10 cellular contexts compared by ENCODE assay signal in the genomic region with DNA sequence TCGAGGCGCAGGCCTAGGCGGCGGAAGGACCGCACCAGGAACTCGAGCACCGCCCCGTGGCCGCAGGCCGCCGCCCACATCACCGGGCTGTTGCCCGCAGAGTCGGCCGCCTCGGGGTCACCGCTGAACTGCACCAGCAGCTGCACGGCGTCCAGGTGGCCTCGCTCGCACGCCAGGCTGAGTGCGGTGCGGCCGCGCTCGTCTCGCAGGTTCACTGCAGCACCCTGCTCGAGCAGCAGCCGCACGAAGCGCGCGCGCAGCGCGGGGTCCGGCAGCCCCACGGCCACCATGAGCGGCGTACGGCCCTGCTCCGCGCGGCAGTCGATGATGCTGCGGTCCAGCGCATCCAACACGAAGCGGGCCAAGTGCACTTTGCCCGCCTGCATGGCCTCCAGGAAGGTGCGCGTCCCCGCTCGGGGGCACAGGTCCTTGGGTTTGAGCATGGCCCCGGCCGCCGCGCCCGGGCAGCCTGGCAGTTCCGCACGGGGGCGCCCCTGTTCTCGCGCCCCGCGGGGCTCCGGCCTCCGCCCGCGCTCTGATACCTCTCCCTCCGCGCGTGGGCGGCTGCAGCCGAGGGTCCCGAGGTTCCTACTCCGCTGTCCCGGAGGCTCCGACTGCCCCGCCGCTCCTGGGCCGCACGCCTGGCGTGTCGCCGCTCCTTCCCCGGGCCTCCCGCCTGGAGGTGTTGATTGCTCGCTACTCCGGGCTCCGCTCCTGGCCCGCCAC. TPM values are rescaled to one million over a fixed set of nuclear protein-coding genes. Genes with fewer than 3 reads are reported as not detected.
DNase-seq lines count a peak whose midpoint lies in the region; ATAC-seq, FAIRE-seq and TF ChIP-seq lines count a peak whose summit lies in the region.
"Had no signal": no experiment of that assay in that cellular context is flagged by ENCODE, and none has a peak within 500 bp of the region (broad histone marks: within the 10 kb centered on the region; RNA-seq: fewer than 3 reads in every experiment).

No MANE protein-coding gene starts in this region.

- H2BK20ac ChIP-seq in H1 (ENCODE audit: low read length), result no peak overlapping the region; the same call in 1 of the 2 replicates

- POLR2A ChIA-PET in H1 (lab: Charles Lee; ENCODE audit: partially characterized antibody), result interaction anchor here (1.4 to 3.5 kb wide), 5 partner anchors 9 to 26 kb away, joined by 3 to 16 read pairs (median 7); a partner anchor contains a TSS

- H4K8ac ChIP-seq in H1 (ENCODE audit: extremely low read depth, insufficient read depth, low read length), result peak overlapping the region; percentile 58; the same call in 1 of the 2 replicates

- no peak overlapping the region for H3K56ac ChIP-seq in H1 (replicated peaks; ENCODE audit: insufficient read length, low read depth, low read length)

- 3% methylated on average over 57 of the region's 93 CpGs; no CpG with 5 or more reads in 1 of the 2 experiments for WGBS in H1 (ENCODE audit: extremely low coverage in 1 of 2, insufficient coverage in 1 of 2, insufficient read length in 1 of 2, insufficient replicate concordance in 2 of 2, low coverage in 1 of 2, low lambda C conversion rate in 2 of 2, missing lambda C conversion rate in 1 of 2), 2 experiments
- WGBS in transverse colon (ENCODE audit: low coverage in 1 of 2), 2 donors, result 2% methylated on average over 37 of the region's 93 CpGs; no CpG with 5 or more reads in 1 of the 2 donors

- H3K4me3 ChIP-seq in H1 (ENCODE audit: extremely low read depth in 1 of 4, insufficient read depth in 2 of 4, low read depth in 3 of 4, low read length in 4 of 4) (peak overlapping the region; percentile 21 to 61 (median 32)), muscle layer of duodenum (ENCODE audit: low read depth in 1 of 2, low read length in 2 of 2) (peak overlapping the region; percentile 26 to 78), transverse colon (peak overlapping the region; percentile 16 to 47 (median 29))

- H3K9ac ChIP-seq in H1 (replicated peaks in 1 of 4; ENCODE audit: extremely low read depth in 1 of 4, low read depth in 3 of 4, low read length in 3 of 4), result no peak overlapping the region

- TF ChIP-seq EP300 in H1 (IDR thresholded peaks at IDR 0.05; ENCODE audit: borderline replicate concordance in 1 of 2, low read depth in 2 of 2, low read length in 2 of 2) (no peak), transverse colon (IDR thresholded peaks at IDR 0.05; ENCODE audit: low read depth) (no peak)

- DNase-seq in DMS 273 (lab: John Stamatoyannopoulos, UW; ENCODE audit: unreplicated experiment) (peak; percentile 76), DMS 273 treated with DMSO at 0.1 percent for 48 hours (lab: John Stamatoyannopoulos, UW) (no peak), NCI-H1105 treated with DMSO at 0.1 percent for 48 hours (lab: John Stamatoyannopoulos, UW) (peak; percentile 13), H1 (ENCODE audit: low read depth in 1 of 2, low spot score in 2 of 2) (peak in 1 of 2 experiments; percentile 86), transverse colon (peak; percentile 50)
- DNase-seq in activated CD4-positive, alpha-beta T cell treated with anti-CD3 and anti-CD28 coated beads for 4 hours, result peak; percentile 40

- H3K23me2 ChIP-seq in H1 (ENCODE audit: low read depth, low read length), result peaks cover 22% of the 10 kb centered on the region; the same call in 1 of the 2 replicates

- H3K79me2 ChIP-seq in H1 (ENCODE audit: control insufficient read depth in 1 of 2, insufficient read depth in 2 of 2, low read length in 2 of 2), result no peaks in the 10 kb centered on the region

- peak; percentile 1 to 26; a peak in 2 of 4 replicates for TF ChIP-seq RAD21 in H1 (IDR thresholded peaks at IDR 0.05 in 1 of 2, conservative IDR thresholded peaks at IDR 0.05 in 1 of 2; ENCODE audit: low read depth in 2 of 2, low read length in 2 of 2)

- H3K79me1 ChIP-seq in H1 (ENCODE audit: low read depth, low read length), result no peaks in the 10 kb centered on the region; the same call in 1 of the 2 replicates

- TF ChIP-seq CTCF in H1 (IDR thresholded peaks at IDR 0.05; ENCODE audit: control extremely low read depth in 1 of 3, insufficient read depth in 1 of 3, low read depth in 1 of 3, low read length in 3 of 3) (peak in 2 of 3 experiments; percentile 38 to 60; a peak in 3 of 4 replicates), transverse colon (IDR thresholded peaks at IDR 0.05) (peak in 4 of 5 experiments; percentile 29 to 51 (median 36))

- no peak overlapping the region for H3K14ac ChIP-seq in H1 (ENCODE audit: insufficient read length)

- ATAC-seq in GM18517 (IDR thresholded peaks at IDR 0.05; ENCODE audit: unreplicated experiment), result no peak

- TF ChIP-seq POLR2A in H1 (IDR thresholded peaks at IDR 0.05; ENCODE audit: control extremely low read depth in 1 of 2, low read depth in 2 of 2, low read length in 2 of 2) (no peak), transverse colon (IDR thresholded peaks at IDR 0.05) (no peak)

- H3K4ac ChIP-seq in H1 (replicated peaks; ENCODE audit: insufficient read length, low read depth, low read length), result no peak overlapping the region

- no peak overlapping the region for H2AK5ac ChIP-seq in H1 (ENCODE audit: low read depth, low read length)

- no peak overlapping the region for H3K23ac ChIP-seq in H1 (ENCODE audit: insufficient read length)

- in situ Hi-C loops in transverse colon (cut with MboI; ENCODE audit: low pct_ligation_motif_present in 1 of 4, low pct_unique_long_range_greater_than_20kb in 1 of 4, low sequenced_read_pairs in 3 of 4), result no loop called here

- peak overlapping the region; percentile 78 to 97 for H3K4me2 ChIP-seq in H1 (ENCODE audit: insufficient read depth in 1 of 2, low read depth in 2 of 2, low read length in 2 of 2)

- no peak overlapping the region for H2BK120ac ChIP-seq in H1 (replicated peaks; ENCODE audit: low read depth, low read length)

- peak overlapping the region; percentile 60; the same call in 1 of the 2 replicates for H2BK5ac ChIP-seq in H1 (ENCODE audit: low read depth, low read length)

- no peaks in the 10 kb centered on the region for H3K9me3 ChIP-seq in H1 (ENCODE audit: insufficient read depth in 2 of 2, low read depth in 1 of 2, low read length in 1 of 2)
- no peaks in the 10 kb centered on the region for H3K9me3 ChIP-seq in muscle layer of duodenum (ENCODE audit: control insufficient read depth in 1 of 2, low read length in 2 of 2)
- H3K9me3 ChIP-seq in transverse colon, result no peaks in the 10 kb centered on the region

- peak overlapping the region; percentile 76 for H4K91ac ChIP-seq in H1 (replicated peaks; ENCODE audit: insufficient read length, low read length)

- no peak overlapping the region for H4K5ac ChIP-seq in H1 (ENCODE audit: insufficient read length, low read depth, low read length)

- H3K18ac ChIP-seq in H1 (ENCODE audit: extremely low read depth, low read length), result peak overlapping the region; percentile 95

- peak overlapping the region; percentile 61; the same call in 1 of the 2 replicates for H2BK15ac ChIP-seq in H1 (ENCODE audit: low read length)

- FAIRE-seq in H1 (lab: Jason Lieb, UNC), result no peak
- FAIRE-seq: A204.1 had no signal

- H3K36me3 ChIP-seq in H1 (ENCODE audit: control insufficient read depth in 2 of 4, insufficient read depth in 4 of 4, low read length in 3 of 4), result peaks cover 0 to 15% (median 0%) of the 10 kb centered on the region in 4 experiments; a peak in 1 of 8 replicates
- H3K36me3 ChIP-seq in muscle layer of duodenum (ENCODE audit: control insufficient read depth in 1 of 2, insufficient read depth in 2 of 2, low read length in 2 of 2), result no peaks in the 10 kb centered on the region
- H3K36me3 ChIP-seq in transverse colon, result no peaks in the 10 kb centered on the region

- no peak overlapping the region; the same call in 1 of the 2 replicates for H2AFZ ChIP-seq in H1 (ENCODE audit: low read length)

- H3K27ac ChIP-seq in H1 (ENCODE audit: low read depth, low read length), result no peak overlapping the region
- no peak overlapping the region for H3K27ac ChIP-seq in muscle layer of duodenum (ENCODE audit: low read length)
- H3K27ac ChIP-seq in transverse colon, result peak overlapping the region in 1 of 4 donors; percentile 8
- H3K27ac ChIP-seq: epithelial cell of prostate had no signal

- CTCF ChIA-PET in H1 (lab: Charles Lee; ENCODE audit: partially characterized antibody), result interaction anchor here (0.8 to 16.2 kb wide), 6 partner anchors 9 to 57 kb away, joined by 3 to 518 read pairs (median 32); a partner anchor contains a TSS

- H3K4me1 ChIP-seq in H1 (replicated peaks in 1 of 4; ENCODE audit: control insufficient read depth in 3 of 4, insufficient read depth in 4 of 4, low read length in 3 of 4), result peaks cover 17 to 47% (median 34%) of the 10 kb centered on the region in 4 experiments
- H3K4me1 ChIP-seq in muscle layer of duodenum (ENCODE audit: control insufficient read depth in 1 of 2, insufficient read depth in 2 of 2, low read length in 2 of 2), result peaks cover 0 to 35% of the 10 kb centered on the region in 2 donors
- peaks cover 3 to 36% (median 33%) of the 10 kb centered on the region in 4 donors for H3K4me1 ChIP-seq in transverse colon

- H3K27me3 ChIP-seq in H1 (replicated peaks in 1 of 4; ENCODE audit: control insufficient read depth in 3 of 4, extremely low read depth in 1 of 4, insufficient read depth in 3 of 4, low read length in 3 of 4) (peaks cover 40 to 69% (median 54%) of the 10 kb centered on the region in 4 experiments), muscle layer of duodenum (ENCODE audit: low read depth, low read length) (peaks cover 34% of the 10 kb centered on the region), transverse colon (peaks cover 57% of the 10 kb centered on the region)

- H4K20me1 ChIP-seq in H1 (replicated peaks in 1 of 2; ENCODE audit: control insufficient read depth in 1 of 2, insufficient read depth in 2 of 2, low read length in 2 of 2), result no peaks in the 10 kb centered on the region

- H2BK12ac ChIP-seq in H1 (ENCODE audit: low read depth, low read length), result peak overlapping the region; percentile 87; the same call in 1 of the 2 replicates

- intact Hi-C loops in transverse colon (cut with DNase I; ENCODE audit: low total_unique reads), result loop anchor here (5.0 kb wide), 1 partner anchor 140 kb away; no protein-coding TSS in a partner anchor

RNA-seq across cellular contexts. Expression of a gene that starts 0.6 kb away (rescaled TPM):
- 0.26 TPM in 1 of 2 replicates, not detected in the other for total RNA-seq in H1 (2021; fragmentation: NEBNext Ultra II Directional; extraction: Animal tissue kit (Norgen Biotek cat#: 25700))
- polyA plus RNA-seq in H1 (2011; rRNA removed), result 0.16 and 0.18 TPM in 2 replicates
- polyA plus RNA-seq in H1 (2011; cell fraction: cytosol; rRNA removed), result 0.22 TPM
- 0.94 TPM for polyA plus RNA-seq in H1 (2011; cell fraction: nucleus; rRNA removed)
- polyA plus RNA-seq in H1 (2012, experiment 1 of 2), result 0.16 to 0.21 TPM in 2 of 4 replicates, not detected in the others
- polyA plus RNA-seq in H1 (2012, experiment 2 of 2), result not detected
- not detected for polyA plus RNA-seq in H1 (2013, experiment 1 of 2)
- 0.04 TPM for polyA plus RNA-seq in H1 (2013, experiment 2 of 2)
- polyA minus RNA-seq in H1 (2011; rRNA and poly(A)+ RNA removed), result not detected in 2 replicates
- polyA minus RNA-seq in H1 (2011; cell fraction: cytosol; rRNA and poly(A)+ RNA removed), result not detected
- 2.1 TPM for polyA minus RNA-seq in H1 (2011; cell fraction: nucleus; rRNA and poly(A)+ RNA removed)
- not detected for total RNA-seq in transverse colon

RNA-seq across cellular contexts. Expression of a gene that starts 25.4 kb away (rescaled TPM):
- 8.4 and 9.4 TPM in 2 replicates for total RNA-seq in H1 (2021; fragmentation: NEBNext Ultra II Directional; extraction: Animal tissue kit (Norgen Biotek cat#: 25700))
- polyA plus RNA-seq in H1 (2011; rRNA removed), result 7.2 and 11.3 TPM in 2 replicates
- polyA plus RNA-seq in H1 (2011; cell fraction: cytosol; rRNA removed), result 10.7 TPM
- polyA plus RNA-seq in H1 (2011; cell fraction: nucleus; rRNA removed), result 30.4 TPM
- polyA plus RNA-seq in H1 (2012, experiment 1 of 2), result 4.1 to 10.7 TPM (median 7.5 TPM) in 4 replicates
- 4.1 TPM for polyA plus RNA-seq in H1 (2012, experiment 2 of 2)
- 7.0 TPM for polyA plus RNA-seq in H1 (2013, experiment 1 of 2)
- polyA plus RNA-seq in H1 (2013, experiment 2 of 2), result 7.6 TPM
- 6.1 and 6.2 TPM in 2 replicates for polyA minus RNA-seq in H1 (2011; rRNA and poly(A)+ RNA removed)
- polyA minus RNA-seq in H1 (2011; cell fraction: cytosol; rRNA and poly(A)+ RNA removed), result 3.7 TPM
- polyA minus RNA-seq in H1 (2011; cell fraction: nucleus; rRNA and poly(A)+ RNA removed), result 20.0 TPM
- total RNA-seq in transverse colon, result 100 to 1,000 TPM in 1 of 4 donors, 10 to 100 TPM in 2, 1 to 10 TPM in 1; 5.5 to 143 (median 12.0) TPM

RNA-seq across cellular contexts. Expression of a gene that starts 41.2 kb away (rescaled TPM):
- 35.1 and 38.2 TPM in 2 replicates for total RNA-seq in H1 (2021; fragmentation: NEBNext Ultra II Directional; extraction: Animal tissue kit (Norgen Biotek cat#: 25700))
- polyA plus RNA-seq in H1 (2011; rRNA removed), result 9.6 and 15.3 TPM in 2 replicates
- polyA plus RNA-seq in H1 (2011; cell fraction: cytosol; rRNA removed), result 11.9 TPM
- polyA plus RNA-seq in H1 (2011; cell fraction: nucleus; rRNA removed), result 9.2 TPM
- 16.0 to 31.4 TPM (median 18.6 TPM) in 4 replicates for polyA plus RNA-seq in H1 (2012, experiment 1 of 2)
- 19.4 TPM for polyA plus RNA-seq in H1 (2012, experiment 2 of 2)
- polyA plus RNA-seq in H1 (2013, experiment 1 of 2), result 39.7 TPM
- polyA plus RNA-seq in H1 (2013, experiment 2 of 2), result 42.5 TPM
- polyA minus RNA-seq in H1 (2011; rRNA and poly(A)+ RNA removed), result 8.6 and 10.5 TPM in 2 replicates
- polyA minus RNA-seq in H1 (2011; cell fraction: cytosol; rRNA and poly(A)+ RNA removed), result 10.1 TPM
- 14.0 TPM for polyA minus RNA-seq in H1 (2011; cell fraction: nucleus; rRNA and poly(A)+ RNA removed)
- total RNA-seq in transverse colon, result 10 to 100 TPM; 14.5 to 62.1 (median 19.4) TPM

RNA-seq across cellular contexts. Expression of a gene that starts 43.4 kb away (rescaled TPM):
- 9.0 and 9.4 TPM in 2 replicates for total RNA-seq in H1 (2021; fragmentation: NEBNext Ultra II Directional; extraction: Animal tissue kit (Norgen Biotek cat#: 25700))
- 6.9 and 12.5 TPM in 2 replicates for polyA plus RNA-seq in H1 (2011; rRNA removed)
- 7.0 TPM for polyA plus RNA-seq in H1 (2011; cell fraction: cytosol; rRNA removed)
- 12.6 TPM for polyA plus RNA-seq in H1 (2011; cell fraction: nucleus; rRNA removed)
- polyA plus RNA-seq in H1 (2012, experiment 1 of 2), result 5.8 to 9.4 TPM (median 8.1 TPM) in 4 replicates
- polyA plus RNA-seq in H1 (2012, experiment 2 of 2), result 7.9 TPM
- 6.6 TPM for polyA plus RNA-seq in H1 (2013, experiment 1 of 2)
- 5.3 TPM for polyA plus RNA-seq in H1 (2013, experiment 2 of 2)
- 4.6 and 6.3 TPM in 2 replicates for polyA minus RNA-seq in H1 (2011; rRNA and poly(A)+ RNA removed)
- 8.0 TPM for polyA minus RNA-seq in H1 (2011; cell fraction: cytosol; rRNA and poly(A)+ RNA removed)
- polyA minus RNA-seq in H1 (2011; cell fraction: nucleus; rRNA and poly(A)+ RNA removed), result 13.7 TPM
- 1 to 10 TPM; 3.0 to 7.5 (median 4.5) TPM for total RNA-seq in transverse colon

RNA-seq across cellular contexts. Expression of a gene that starts 58.4 kb away (rescaled TPM):
- 0.33 and 0.78 TPM in 2 replicates for total RNA-seq in H1 (2021; fragmentation: NEBNext Ultra II Directional; extraction: Animal tissue kit (Norgen Biotek cat#: 25700))
- polyA plus RNA-seq in H1 (2011; rRNA removed), result 0.45 and 0.63 TPM in 2 replicates
- polyA plus RNA-seq in H1 (2011; cell fraction: cytosol; rRNA removed), result 0.10 TPM
- polyA plus RNA-seq in H1 (2011; cell fraction: nucleus; rRNA removed), result 0.73 TPM
- polyA plus RNA-seq in H1 (2012, experiment 1 of 2), result 0.62 to 1.1 TPM (median 0.85 TPM) in 4 replicates
- 0.25 TPM for polyA plus RNA-seq in H1 (2012, experiment 2 of 2)
- 0.71 TPM for polyA plus RNA-seq in H1 (2013, experiment 1 of 2)
- polyA plus RNA-seq in H1 (2013, experiment 2 of 2), result 0.50 TPM
- polyA minus RNA-seq in H1 (2011; rRNA and poly(A)+ RNA removed), result 0.22 and 0.50 TPM in 2 replicates
- polyA minus RNA-seq in H1 (2011; cell fraction: cytosol; rRNA and poly(A)+ RNA removed), result 0.66 TPM
- 1.8 TPM for polyA minus RNA-seq in H1 (2011; cell fraction: nucleus; rRNA and poly(A)+ RNA removed)
- 10 to 100 TPM; 22.0 to 49.4 (median 36.9) TPM for total RNA-seq in transverse colon
